Comparison of ENCODE assay signal across 14 cellular contexts in the genomic region with DNA sequence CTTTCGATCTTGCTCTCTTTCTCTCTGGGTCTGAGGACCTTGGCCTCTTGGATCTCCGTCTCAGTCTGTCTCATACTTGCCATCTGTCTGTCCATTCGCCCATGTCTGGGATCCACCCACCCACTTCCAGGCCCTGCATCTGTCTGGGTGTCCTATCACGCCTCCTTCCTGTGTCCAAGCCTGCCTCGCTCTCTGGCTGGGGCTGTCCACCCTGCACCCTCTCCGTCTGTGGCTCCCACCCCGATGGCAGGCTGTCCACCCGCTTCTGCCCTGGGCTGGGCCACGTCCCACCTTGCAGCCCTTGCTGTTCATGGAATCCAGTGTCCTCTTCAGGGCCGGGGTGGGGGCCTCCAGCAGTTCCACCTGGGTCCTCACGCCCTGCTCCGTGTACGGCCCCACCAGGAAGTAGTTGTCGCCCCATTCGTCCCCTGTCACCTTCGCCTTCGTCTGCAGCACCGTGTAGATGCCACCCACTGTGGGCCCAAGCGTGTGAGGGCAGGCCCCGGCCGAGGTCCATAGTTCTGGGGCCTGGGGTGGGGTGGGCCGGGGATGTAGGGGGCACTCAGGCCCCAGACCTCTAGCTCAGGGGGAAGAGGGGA. TPM values are rescaled to one million over a fixed set of nuclear protein-coding genes. Genes with fewer than 3 reads are reported as not detected.
DNase-seq lines count a peak whose midpoint lies in the region; ATAC-seq and TF ChIP-seq lines count a peak whose summit lies in the region.
"Had no signal": no experiment of that assay in that cellular context is flagged by ENCODE, and none has a peak within 500 bp of the region (broad histone marks: within the 10 kb centered on the region; RNA-seq: fewer than 3 reads in every experiment).

No MANE protein-coding gene starts in this region.

- peaks cover 8% of the 10 kb centered on the region for H3K4me1 ChIP-seq in ACC112 (ENCODE audit: control insufficient read depth, insufficient read depth, low read length, unreplicated experiment)
- H3K4me1 ChIP-seq in neural progenitor cell = peaks cover 16% of the 10 kb centered on the region
- peaks cover 3% of the 10 kb centered on the region for H3K4me1 ChIP-seq in foreskin keratinocyte

- H3K4me1 Mint-ChIP-seq in chondrocyte (ENCODE audit: low read depth) = peaks cover 40% of the 10 kb centered on the region
- H3K4me1 Mint-ChIP-seq in neural progenitor cell = peaks cover 28% of the 10 kb centered on the region

- H3K27me3 ChIP-seq in ACC112 (ENCODE audit: insufficient read depth, low read length) (no peaks in the 10 kb centered on the region), H7 (ENCODE audit: control insufficient read depth, insufficient read depth, low read length) (no peaks in the 10 kb centered on the region), neural progenitor cell (no peaks in the 10 kb centered on the region), foreskin keratinocyte (no peaks in the 10 kb centered on the region)
- H3K27me3 ChIP-seq: thyroid gland had no signal

- DNase-seq in H7 (peak; percentile 26), chondrocyte (ENCODE audit: low spot score) (no peak), neural progenitor cell (ENCODE audit: low spot score) (no peak), substantia nigra (lab: John Stamatoyannopoulos, UW) (no peak), foreskin keratinocyte (no peak)
- no peak for DNase-seq in activated CD4-positive, CD25-positive, alpha-beta regulatory T cell treated with anti-CD3 and anti-CD28 coated beads, Interleukin-2, amount 50 U/mL, for 72 hours
- DNase-seq: activated naive CD4-positive, alpha-beta T cell; DMS79; NCI-H1105; thyroid gland had no signal

- H3K9me3 Mint-ChIP-seq in chondrocyte (ENCODE audit: low read depth) = no peaks in the 10 kb centered on the region
- no peaks in the 10 kb centered on the region for H3K9me3 Mint-ChIP-seq in neural progenitor cell

- H3K27me3 Mint-ChIP-seq in chondrocyte (ENCODE audit: low read depth) = no peaks in the 10 kb centered on the region
- H3K27me3 Mint-ChIP-seq in neural progenitor cell (ENCODE audit: insufficient read depth, low read depth) = peaks cover 4% of the 10 kb centered on the region

- H3K9ac ChIP-seq in neural progenitor cell = peak overlapping the region; percentile 71

- peaks cover 17% of the 10 kb centered on the region for H3F3A ChIP-seq in neural progenitor cell (ENCODE audit: low read depth)

- H3K36me3 ChIP-seq in ACC112 (ENCODE audit: insufficient read depth, low read length) = 0 out of 2 replicates have a peak, but pooled peaks cover 2% of the 10 kb centered on the region
- H3K36me3 ChIP-seq in H7 (replicated peaks; ENCODE audit: control insufficient read depth, insufficient read depth, low read length) = peaks cover 7% of the 10 kb centered on the region
- no peaks in the 10 kb centered on the region for H3K36me3 ChIP-seq in neural progenitor cell

- H3K9me3 ChIP-seq in neural progenitor cell (ENCODE audit: low read depth) = no peaks in the 10 kb centered on the region
- H3K9me3 ChIP-seq: thyroid gland had no signal

- ATAC-seq in HG02970 (IDR thresholded peaks at IDR 0.05; ENCODE audit: low FRiP score, unreplicated experiment) (no peak), foreskin keratinocyte (no peak)
- ATAC-seq: left lobe of liver had no signal

- peaks cover 54% of the 10 kb centered on the region for H3K79me2 ChIP-seq in ACC112 (ENCODE audit: control insufficient read depth, insufficient read depth, low read length, unreplicated experiment)
- peaks cover 53% of the 10 kb centered on the region for H3K79me2 ChIP-seq in neural progenitor cell (ENCODE audit: low read depth)

- peak overlapping the region; percentile 92 for H3K4me2 ChIP-seq in neural progenitor cell

- H3K36me3 Mint-ChIP-seq in chondrocyte (ENCODE audit: low read depth) = peaks cover 14% of the 10 kb centered on the region
- H3K36me3 Mint-ChIP-seq in neural progenitor cell = peaks cover 15% of the 10 kb centered on the region

- H3K27ac Mint-ChIP-seq in chondrocyte (ENCODE audit: unreplicated experiment) (no peak overlapping the region), neural progenitor cell (peak overlapping the region; percentile 7)

- peaks cover 20% of the 10 kb centered on the region for H4K20me1 ChIP-seq in neural progenitor cell (ENCODE audit: low read depth)

- H3K4me3 ChIP-seq in ACC112 (ENCODE audit: low read depth, low read length) (peak overlapping the region; percentile 91; the same call in 1 of the 2 replicates), H7 (ENCODE audit: insufficient read depth, low read depth, low read length) (no peak overlapping the region), neural progenitor cell (peak overlapping the region; percentile 91)

- H2AFZ ChIP-seq in ACC112 (ENCODE audit: low read length, unreplicated experiment) (no peak overlapping the region), neural progenitor cell (replicated peaks) (no peak overlapping the region)

- TF ChIP-seq CTCF in chondrocyte (IDR thresholded peaks at IDR 0.05) = no peak
- TF ChIP-seq CTCF in neural progenitor cell (IDR thresholded peaks at IDR 0.05) = no peak
- TF ChIP-seq CTCF in foreskin keratinocyte (conservative IDR thresholded peaks at IDR 0.05) = no peak

- H3K4me3 Mint-ChIP-seq in chondrocyte (ENCODE audit: unreplicated experiment) = peak overlapping the region; percentile 98
- no peak overlapping the region for H3K4me3 Mint-ChIP-seq in neural progenitor cell

- no peak overlapping the region for H3K27ac ChIP-seq in ACC112 (ENCODE audit: low read depth, low read length)
- H3K27ac ChIP-seq in neural progenitor cell = no peak overlapping the region
- no peak overlapping the region for H3K27ac ChIP-seq in substantia nigra (ENCODE audit: low read depth, low read length, poor library complexity, severe bottlenecking)
- no peak overlapping the region for H3K27ac ChIP-seq in foreskin keratinocyte

RNA-seq across cellular contexts. Expression of a gene that starts 2.0 kb away (rescaled TPM):
- total RNA-seq in H7 (2014; rRNA removed; shearing (Covaris generic)) = 35.2 and 50.2 TPM in 2 replicates
- total RNA-seq in chondrocyte (43.4 to 51.1 TPM (median 49.1 TPM) in 3 replicates), neural progenitor cell (ENCODE audit: low replicate concordance) (17.7 and 38.7 TPM in 2 replicates), foreskin keratinocyte (42.4 and 42.7 TPM in 2 replicates)
- polyA plus RNA-seq in foreskin keratinocyte = 32.2 and 35.9 TPM in 2 replicates

RNA-seq across cellular contexts. Expression of a gene that starts 2.6 kb away (rescaled TPM):
- total RNA-seq in H7 (2014; rRNA removed; shearing (Covaris generic)) = 256 and 327 TPM in 2 replicates
- total RNA-seq in chondrocyte (45.3 to 72.5 TPM (median 47.7 TPM) in 3 replicates), neural progenitor cell (ENCODE audit: low replicate concordance) (67.0 and 157 TPM in 2 replicates), foreskin keratinocyte (159 and 189 TPM in 2 replicates)
- 168 and 188 TPM in 2 replicates for polyA plus RNA-seq in foreskin keratinocyte

RNA-seq across cellular contexts. Expression of a gene that starts 25.8 kb away (rescaled TPM):
- total RNA-seq in H7 (2014; rRNA removed; shearing (Covaris generic)) = not detected in 2 replicates
- not detected in 3 replicates for total RNA-seq in chondrocyte
- not detected in 2 replicates for total RNA-seq in neural progenitor cell (ENCODE audit: low replicate concordance)
- 0.35 and 0.44 TPM in 2 replicates for total RNA-seq in foreskin keratinocyte
- 0.65 and 0.81 TPM in 2 replicates for polyA plus RNA-seq in foreskin keratinocyte
- total RNA-seq: H1, left lobe of liver, thyroid gland had no signal

RNA-seq across cellular contexts. Expression of a gene that starts 26.0 kb away (rescaled TPM):
- total RNA-seq in H7 (2014; rRNA removed; shearing (Covaris generic)) = 2,437 and 3,282 TPM in 2 replicates
- total RNA-seq in chondrocyte (1,722 to 4,533 TPM (median 1,892 TPM) in 3 replicates), neural progenitor cell (ENCODE audit: low replicate concordance) (989 and 1,798 TPM in 2 replicates), foreskin keratinocyte (1,121 and 1,400 TPM in 2 replicates)
- polyA plus RNA-seq in foreskin keratinocyte = 1,652 and 2,111 TPM in 2 replicates

RNA-seq across cellular contexts. Expression of a gene that starts 33.0 kb away (rescaled TPM):
- total RNA-seq in H7 (2014; rRNA removed; shearing (Covaris generic)) = not detected in 2 replicates
- not detected in 3 replicates for total RNA-seq in chondrocyte
- total RNA-seq in neural progenitor cell (ENCODE audit: low replicate concordance) = not detected in 2 replicates
- not detected in 2 replicates for total RNA-seq in foreskin keratinocyte
- polyA plus RNA-seq in foreskin keratinocyte = not detected in 2 replicates
- total RNA-seq: H1, left lobe of liver, thyroid gland had no signal
- polyA plus RNA-seq: H1 had no signal
